26 cellular contexts compared by ENCODE assay signal in the genomic region with DNA sequence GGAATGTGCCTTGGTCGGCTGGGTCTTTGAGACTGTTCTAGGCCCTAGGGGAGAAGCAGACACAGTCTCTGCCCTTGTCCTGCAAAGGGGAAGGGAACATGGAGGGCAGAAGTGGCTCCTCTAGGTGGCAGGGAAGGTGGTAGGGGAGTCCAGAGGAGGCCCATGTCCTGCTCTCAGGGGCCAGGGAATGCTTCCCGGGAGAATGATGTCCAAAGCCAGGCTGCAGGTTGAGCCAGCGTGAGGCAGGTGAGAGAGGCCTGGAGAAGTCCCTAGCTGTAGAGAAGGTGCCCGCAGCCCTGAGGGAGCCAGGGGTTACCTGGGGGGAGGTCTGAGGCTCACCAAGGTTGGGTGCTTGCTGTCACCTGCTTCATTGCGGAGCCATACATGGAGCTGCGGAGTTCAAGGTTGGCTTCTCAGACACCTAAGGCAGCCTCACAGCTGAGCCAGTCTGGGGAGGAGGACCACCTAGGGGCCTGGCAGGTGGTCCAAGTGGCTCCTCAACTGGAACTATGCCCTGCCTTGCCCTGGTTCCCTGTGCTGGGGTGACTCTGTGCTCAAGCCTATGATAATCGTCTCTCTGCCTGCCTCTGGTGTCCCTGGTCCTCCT. TPM values are rescaled to one million over a fixed set of nuclear protein-coding genes. Genes with fewer than 3 reads are reported as not detected.
"Had no signal": no experiment of that assay in that cellular context is flagged by ENCODE, and none has a peak within 500 bp of the region (broad histone marks: within the 10 kb centered on the region; RNA-seq: fewer than 3 reads in every experiment).

No MANE protein-coding gene starts in this region.

- H3K4me3 ChIP-seq: colonic mucosa, dorsolateral prefrontal cortex, gastrocnemius medialis, pancreas, psoas muscle, spleen, tibial nerve, uterus had no signal

- H3K27ac Mint-ChIP-seq: activated naive CD8-positive, alpha-beta T cell; activated T-helper 2 cell treated with anti-CD3 and anti-CD28 coated beads, Interferon-gamma antibody, Interleukin-2, Interleukin-4, amounts not matched to agents 10 μg/mL and 5 μg/mL and 100 μg/mL, durations not matched to agents 14 hours and 24 hours and 36 hours; mesothelial cell of epicardium; naive B cell had no signal

- H3K27ac ChIP-seq: colonic mucosa, dorsolateral prefrontal cortex, gastrocnemius medialis, neutrophil, pancreas, psoas muscle, spleen, tibial nerve, uterus had no signal

- H3K9me3 Mint-ChIP-seq: activated T-cell treated with anti-CD3 and anti-CD28 coated beads, Interleukin-2, amount 50 U/mL, for 4 hours; activated T-helper 2 cell treated with anti-CD3 and anti-CD28 coated beads, Interferon-gamma antibody, Interleukin-2, Interleukin-4, amounts not matched to agents 10 μg/mL and 5 μg/mL and 100 μg/mL, durations not matched to agents 14 hours and 24 hours and 36 hours; mesothelial cell of epicardium had no signal

- H3K4me3 Mint-ChIP-seq: activated naive CD8-positive, alpha-beta T cell; activated T-cell treated with anti-CD3 and anti-CD28 coated beads, Interleukin-2, amount 50 U/mL, for 4 hours; mesothelial cell of epicardium; naive B cell had no signal

- H3K27me3 ChIP-seq: colonic mucosa, neutrophil, pancreas, tibial nerve, uterus had no signal

- ATAC-seq: activated T-cell treated with anti-CD3 and anti-CD28 coated beads, Interleukin-2, amount 50 U/mL, for 4 hours; gastrocnemius medialis; left colon; pancreas; psoas muscle had no signal

- H3K36me3 Mint-ChIP-seq: activated naive CD8-positive, alpha-beta T cell; mesothelial cell of epicardium; naive B cell had no signal

- H3K4me1 ChIP-seq: colonic mucosa, gastrocnemius medialis, pancreas, psoas muscle, spleen, uterus had no signal

- DNase-seq: activated CD4-positive, alpha-beta T cell treated with anti-CD3 and anti-CD28 coated beads for 4 hours; activated CD4-positive, alpha-beta T cell treated with anti-CD3 and anti-CD28 coated beads, Interleukin-2, amount 50 U/mL, for 48 hours; activated CD8-positive, alpha-beta memory T cell treated with anti-CD3 and anti-CD28 coated beads for 24 hours; activated naive CD4-positive, alpha-beta T cell treated with Interleukin-2 at 50 U/mL for 16 hours; activated T-cell treated with anti-CD3 and anti-CD28 coated beads, Interleukin-2, amount 50 U/mL, for 4 hours; anterior cingulate cortex; colonic mucosa; effector memory CD4-positive, alpha-beta T cell; erythroblast; gastrocnemius medialis; hippocampal formation; kidney; left colon; mammary epithelial cell; naive B cell; pancreas; psoas muscle; stimulated activated naive CD4-positive, alpha-beta T cell treated with Interleukin-2 at 50 U/mL for 16 hours; uterus had no signal

- H3K9me3 ChIP-seq: colonic mucosa, gastrocnemius medialis, neutrophil, pancreas, psoas muscle, spleen, tibial nerve, uterus had no signal

- H3K27me3 Mint-ChIP-seq: activated naive CD8-positive, alpha-beta T cell had no signal

- H3K36me3 ChIP-seq: colonic mucosa, gastrocnemius medialis, neutrophil, pancreas, spleen, tibial nerve, uterus had no signal

RNA-seq across cellular contexts. Expression of a gene that starts 46.1 kb away (rescaled TPM):
- polyA plus RNA-seq: mammary epithelial cell had no signal
